In the genomic region with DNA sequence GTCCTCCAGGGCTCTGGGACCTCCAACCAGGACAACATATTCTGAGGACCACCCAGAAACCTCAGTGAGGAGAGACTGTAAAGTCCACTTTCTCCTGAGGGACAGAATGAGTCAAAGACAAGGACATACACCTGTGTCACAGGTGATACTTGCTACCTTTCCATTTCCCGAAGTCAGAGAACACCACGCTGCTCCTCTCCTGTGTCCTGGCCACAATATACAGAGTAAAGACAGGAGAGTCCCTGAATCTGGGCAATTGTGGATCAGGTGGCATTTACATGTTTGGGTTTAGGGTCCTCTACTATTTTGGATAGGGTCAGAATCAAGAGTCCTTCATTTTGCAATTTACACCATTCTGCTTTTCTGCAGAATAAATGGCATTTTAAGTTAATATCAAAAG, we compare ENCODE assay signal across 27 cellular contexts.
"Had no signal": no experiment of that assay in that cellular context is flagged by ENCODE, and none has a peak within 500 bp of the region (broad histone marks: within the 10 kb centered on the region; RNA-seq: fewer than 3 reads in every experiment).

No MANE protein-coding gene starts in this region.

- H3K9me3 Mint-ChIP-seq: activated naive CD4-positive, alpha-beta T cell treated with anti-CD3 and anti-CD28 coated beads for 36 hours; activated naive CD8-positive, alpha-beta T cell treated with anti-CD3 and anti-CD28 coated beads for 36 hours; activated T-helper 1 cell treated with anti-CD3 and anti-CD28 coated beads, Interleukin-12 subunit alpha, Interleukin-12 subunit beta, Interleukin-2, Interleukin-4 antibody, amounts not matched to agents 30 ng/mL and 10 ng/mL and 1 ng/mL, durations not matched to agents 14 hours and 24 hours and 36 hours; nephron had no signal

- ATAC-seq: body of pancreas, sciatic nerve had no signal

- H3K36me3 ChIP-seq: adrenal gland, left ventricle myocardium inferior, ovary, vagina had no signal

- H3K9me3 ChIP-seq: adrenal gland, body of pancreas, colonic mucosa, left ventricle myocardium inferior, ovary, tibial nerve, vagina had no signal

- H3K27ac Mint-ChIP-seq: activated naive CD4-positive, alpha-beta T cell treated with anti-CD3 and anti-CD28 coated beads for 36 hours; activated naive CD8-positive, alpha-beta T cell treated with anti-CD3 and anti-CD28 coated beads for 36 hours; activated T-helper 1 cell treated with anti-CD3 and anti-CD28 coated beads, Interleukin-12 subunit alpha, Interleukin-12 subunit beta, Interleukin-2, Interleukin-4 antibody, amounts not matched to agents 30 ng/mL and 10 ng/mL and 1 ng/mL, durations not matched to agents 14 hours and 24 hours and 36 hours; nephron; progenitor cell of endocrine pancreas had no signal

- H3K27me3 Mint-ChIP-seq: activated naive CD8-positive, alpha-beta T cell treated with anti-CD3 and anti-CD28 coated beads for 36 hours; progenitor cell of endocrine pancreas had no signal

- H3K27ac ChIP-seq: body of pancreas, colonic mucosa, left ventricle myocardium inferior, ovary, vagina had no signal

- H3K4me3 Mint-ChIP-seq: activated naive CD4-positive, alpha-beta T cell treated with anti-CD3 and anti-CD28 coated beads for 36 hours; activated naive CD8-positive, alpha-beta T cell treated with anti-CD3 and anti-CD28 coated beads for 36 hours; activated T-helper 1 cell treated with anti-CD3 and anti-CD28 coated beads, Interleukin-12 subunit alpha, Interleukin-12 subunit beta, Interleukin-2, Interleukin-4 antibody, amounts not matched to agents 30 ng/mL and 10 ng/mL and 1 ng/mL, durations not matched to agents 14 hours and 24 hours and 36 hours; nephron had no signal

- H3K4me1 ChIP-seq: colonic mucosa had no signal

- H3K27me3 ChIP-seq: adrenal gland, body of pancreas, colonic mucosa, ovary, tibial nerve, vagina had no signal

- DNase-seq: activated CD4-positive, alpha-beta T cell treated with anti-CD3 and anti-CD28 coated beads for 4 hours; activated CD4-positive, alpha-beta T cell treated with anti-CD3 and anti-CD28 coated beads, Interleukin-2, amount 50 U/mL, for 4 hours; activated CD4-positive, CD25-positive, alpha-beta regulatory T cell; activated CD8-positive, alpha-beta memory T cell treated with anti-CD3 and anti-CD28 coated beads, Interleukin-2, amount 50 U/mL, for 4 hours; activated effector memory CD4-positive, alpha-beta T cell treated with anti-CD3 and anti-CD28 coated beads, Interleukin-2, amount 50 U/mL, for 16 hours; activated naive CD4-positive, alpha-beta T cell treated with anti-CD3 and anti-CD28 coated beads for 36 hours; activated naive CD8-positive, alpha-beta T cell treated with anti-CD3 and anti-CD28 coated beads for 36 hours; activated T-cell treated with anti-CD3 and anti-CD28 coated beads, Interleukin-2, amount 50 U/mL, for 1 hour; adrenal gland; aorta; body of pancreas; cerebellar nuclear complex; colonic mucosa; effector CD8-positive, alpha-beta T cell; glutamatergic neuron; left ventricle myocardium inferior; ovary; small intestine; stimulated activated CD4-positive, alpha-beta T cell treated with anti-CD3 and anti-CD28 coated beads, Interleukin-2, amount 100 ng/mL, for 24 hours; stimulated activated naive CD4-positive, alpha-beta T cell had no signal

- H3K4me3 ChIP-seq: adrenal gland, body of pancreas, colonic mucosa, left ventricle myocardium inferior, lung, ovary, tibial nerve, vagina had no signal
